Comparison of ENCODE assay signal across 9 cellular contexts in genomic region chr1:145782166-145783099, GRCh38. TPM values are rescaled to one million over a fixed set of nuclear protein-coding genes. Genes with fewer than 3 reads are reported as not detected.
A peak's percentile ranks its signal among the peaks of the same experiment; 100 is the strongest.
DNase-seq lines count a peak whose midpoint lies in the region; TF ChIP-seq lines count a peak whose summit lies in the region.
"Had no signal": no experiment of that assay in that cellular context is flagged by ENCODE, and none has a peak within 500 bp of the region (broad histone marks: within the 10 kb centered on the region; RNA-seq: fewer than 3 reads in every experiment).

No MANE protein-coding gene starts in this region.

- TF ChIP-seq CTCF in right atrium auricular region (IDR thresholded peaks at IDR 0.05) (no peak), suprapubic skin (IDR thresholded peaks at IDR 0.05) (no peak)

- TF ChIP-seq POLR2A in suprapubic skin (IDR thresholded peaks at IDR 0.05), result no peak

- H3K4me3 ChIP-seq in right atrium auricular region (peak overlapping the region; percentile 35 to 40), suprapubic skin (no peak overlapping the region)
- H3K4me3 ChIP-seq in CD4-positive, alpha-beta memory T cell (ENCODE audit: low read length in 2 of 2), result no peak overlapping the region

- H3K4me3 Mint-ChIP-seq in CD4-positive, alpha-beta memory T cell, result no peak overlapping the region
- H3K4me3 Mint-ChIP-seq: dendritic cell treated with granulocyte-macrophage colony-stimulating factor and Interleukin-4, amounts not matched to agents 40 ng/mL and 50 ng/mL, for 4 days had no signal

- H3K27me3 ChIP-seq in right atrium auricular region (no peaks in the 10 kb centered on the region), suprapubic skin (no peaks in the 10 kb centered on the region)
- H3K27me3 ChIP-seq in CD4-positive, alpha-beta memory T cell (ENCODE audit: insufficient read depth, low read length), result no peaks in the 10 kb centered on the region

- POLR2A ChIA-PET in CD4-positive, alpha-beta memory T cell (lab: Charles Lee; ENCODE audit: partially characterized antibody), result no interaction called here

- no peak for TF ChIP-seq EP300 in suprapubic skin (IDR thresholded peaks at IDR 0.05)

- H3K27me3 Mint-ChIP-seq in CD4-positive, alpha-beta memory T cell, result no peaks in the 10 kb centered on the region
- H3K27me3 Mint-ChIP-seq: dendritic cell treated with granulocyte-macrophage colony-stimulating factor and Interleukin-4, amounts not matched to agents 40 ng/mL and 50 ng/mL, for 4 days had no signal

- intact Hi-C loops in CD4-positive, alpha-beta memory T cell (cut with micrococcal nuclease), result no loop called here

- WGBS in suprapubic skin, result 78% methylated on average over 12 of the region's 12 CpGs

- H3K9me3 Mint-ChIP-seq in CD4-positive, alpha-beta memory T cell, result no peaks in the 10 kb centered on the region
- H3K9me3 Mint-ChIP-seq: dendritic cell treated with granulocyte-macrophage colony-stimulating factor and Interleukin-4, amounts not matched to agents 40 ng/mL and 50 ng/mL, for 4 days had no signal

- DNase-seq in DMS53 (lab: John Stamatoyannopoulos, UW) (peak; percentile 36), DMS53 treated with DMSO at 0.1 percent for 48 hours (lab: John Stamatoyannopoulos, UW; ENCODE audit: unreplicated experiment) (no peak), amniotic stem cell (lab: John Stamatoyannopoulos, UW) (peak; percentile 55), right atrium auricular region (ENCODE audit: low spot score) (no peak), suprapubic skin (ENCODE audit: low spot score in 2 of 2) (no peak)
- no peak for DNase-seq in activated CD8-positive, alpha-beta memory T cell treated with anti-CD3 and anti-CD28 coated beads, Interleukin-2, amount 50 U/mL, for 4 hours
- no peak for DNase-seq in CD4-positive, alpha-beta memory T cell

- H3K36me3 Mint-ChIP-seq in CD4-positive, alpha-beta memory T cell, result peaks cover 23 to 46% of the 10 kb centered on the region in 2 donors

- H3K4me1 ChIP-seq in right atrium auricular region (peaks cover 0 to 43% of the 10 kb centered on the region in 2 donors), suprapubic skin (peaks cover 4% of the 10 kb centered on the region)
- H3K4me1 ChIP-seq in CD4-positive, alpha-beta memory T cell (ENCODE audit: insufficient read depth, low read length), result peaks cover 16% of the 10 kb centered on the region

- H3K9me3 ChIP-seq in right atrium auricular region (no peaks in the 10 kb centered on the region), suprapubic skin (no peaks in the 10 kb centered on the region)
- no peaks in the 10 kb centered on the region for H3K9me3 ChIP-seq in CD4-positive, alpha-beta memory T cell (ENCODE audit: control insufficient read depth in 1 of 2, low read length in 2 of 2)

- peak overlapping the region in 1 of 7 donors; percentile 29 for H3K27ac Mint-ChIP-seq in CD4-positive, alpha-beta memory T cell
- H3K27ac Mint-ChIP-seq: dendritic cell treated with granulocyte-macrophage colony-stimulating factor and Interleukin-4, amounts not matched to agents 40 ng/mL and 50 ng/mL, for 4 days had no signal

- CTCF ChIA-PET in CD4-positive, alpha-beta memory T cell (lab: Charles Lee; ENCODE audit: partially characterized antibody), result no interaction called here

- H3K27ac ChIP-seq in right atrium auricular region, result peak overlapping the region; percentile 68 to 78
- H3K27ac ChIP-seq in temporal lobe (ENCODE audit: low read depth, low read length), result peak overlapping the region; percentile 13
- no peak overlapping the region for H3K27ac ChIP-seq in suprapubic skin
- H3K27ac ChIP-seq in CD4-positive, alpha-beta memory T cell (ENCODE audit: low read depth, low read length), result no peak overlapping the region

- H3K36me3 ChIP-seq in right atrium auricular region (no peaks in the 10 kb centered on the region), suprapubic skin (peaks cover 7% of the 10 kb centered on the region)
- peaks cover 4% of the 10 kb centered on the region for H3K36me3 ChIP-seq in CD4-positive, alpha-beta memory T cell (ENCODE audit: insufficient read depth, low read length)

- peaks cover 17 to 24% (median 20%) of the 10 kb centered on the region in 4 donors for H3K4me1 Mint-ChIP-seq in CD4-positive, alpha-beta memory T cell

RNA-seq across cellular contexts. Expression of gene RNF115, which starts 41.5 kb away (rescaled TPM):
- 10 to 100 TPM; 42.8 to 44.6 TPM for total RNA-seq in right atrium auricular region
- 19.9 TPM for total RNA-seq in temporal lobe
- 10 to 100 TPM in 2 of 4 donors, 1 to 10 TPM in 2; 7.1 to 22.3 (median 12.2) TPM for total RNA-seq in suprapubic skin
- total RNA-seq in CD4-positive, alpha-beta memory T cell, result 10 to 100 TPM; 15.2 to 15.3 TPM
- 1 to 10 TPM; 3.3 to 7.6 TPM for polyA plus RNA-seq in CD4-positive, alpha-beta memory T cell

RNA-seq across cellular contexts. Expression of gene POLR3C, which starts 41.6 kb away (rescaled TPM):
- total RNA-seq in right atrium auricular region (10 to 100 TPM; 16.0 to 19.5 TPM), temporal lobe (23.6 TPM), suprapubic skin (10 to 100 TPM; 22.5 to 40.8 (median 24.8) TPM)
- 10 to 100 TPM; 43.5 to 44.8 TPM for total RNA-seq in CD4-positive, alpha-beta memory T cell
- 10 to 100 TPM; 43.5 to 52.0 TPM for polyA plus RNA-seq in CD4-positive, alpha-beta memory T cell

Comparison
In these comparisons a context has a peak if more than half of its experiments do, and no peak if none do; other contexts are left out.
1. DNase-seq: peak in DMS53 (single experiment) and amniotic stem cell (single experiment); none in DMS53 treated with DMSO at 0.1 percent for 48 hours (single experiment), right atrium auricular region (single experiment), suprapubic skin (0 of 2), activated CD8-positive, alpha-beta memory T cell treated with anti-CD3 and anti-CD28 coated beads, Interleukin-2, amount 50 U/mL, for 4 hours (single experiment) and CD4-positive, alpha-beta memory T cell (0 of 5).
2. H3K27ac ChIP-seq: peak in right atrium auricular region (2 of 2) and temporal lobe (single experiment); none in suprapubic skin (single experiment) and CD4-positive, alpha-beta memory T cell (single experiment).
3. H3K4me3 ChIP-seq: peak in right atrium auricular region (2 of 2); none in suprapubic skin (single experiment) and CD4-positive, alpha-beta memory T cell (0 of 2).